8 cellular contexts compared by ENCODE assay signal in genomic region chr19:58409010-58409790, GRCh38. TPM values are rescaled to one million over a fixed set of nuclear protein-coding genes. Genes with fewer than 3 reads are reported as not detected.
DNase-seq lines count a peak whose midpoint lies in the region; ATAC-seq, FAIRE-seq and TF ChIP-seq lines count a peak whose summit lies in the region.

No MANE protein-coding gene starts in this region.

- no peaks in the 10 kb centered on the region for H3K27me3 Mint-ChIP-seq in activated CD4-positive, alpha-beta T cell treated with anti-CD3 and anti-CD28 coated beads, Interleukin-2, amount 10 ng/mL, durations not matched to agents 24 days and 14 days
- no peaks in the 10 kb centered on the region for H3K27me3 Mint-ChIP-seq in chondrocyte (ENCODE audit: low read depth)

- H3K36me3 ChIP-seq in lower lobe of right lung: peaks cover 3% of the 10 kb centered on the region
- H3K36me3 ChIP-seq in tibial artery: peaks cover 0 to 6% (median 4%) of the 10 kb centered on the region in 3 donors

- peak overlapping the region; percentile 88 for H3K4me3 Mint-ChIP-seq in activated CD4-positive, alpha-beta T cell treated with anti-CD3 and anti-CD28 coated beads, Interleukin-2, amount 10 ng/mL, durations not matched to agents 24 days and 14 days
- peak overlapping the region; percentile 90 for H3K4me3 Mint-ChIP-seq in chondrocyte (ENCODE audit: unreplicated experiment)

- H3K4me3 ChIP-seq in lower lobe of right lung: peak overlapping the region; percentile 90
- peak overlapping the region; percentile 76 to 99 for H3K4me3 ChIP-seq in tibial artery

- peak; percentile 75 for DNase-seq in activated CD4-positive, alpha-beta T cell treated with anti-CD3 and anti-CD28 coated beads, Interleukin-2, amount 10 ng/mL, durations not matched to agents 24 days and 14 days
- DNase-seq in activated CD4-positive, alpha-beta T cell treated with anti-CD3 and anti-CD28 coated beads for 1 hour: no peak
- DNase-seq in RCC 7860 (ENCODE audit: low spot score): peak; percentile 25
- no peak for DNase-seq in chondrocyte (ENCODE audit: low spot score)
- no peak for DNase-seq in lower lobe of right lung
- DNase-seq in tibial artery: peak in 1 of 2 donors; percentile 62
- no peak for DNase-seq in HEK293T (ENCODE audit: extremely low spot score)

- no peak for TF ChIP-seq CTCF in chondrocyte (IDR thresholded peaks at IDR 0.05)
- TF ChIP-seq CTCF in lower lobe of right lung (IDR thresholded peaks at IDR 0.05): no peak
- TF ChIP-seq CTCF in tibial artery (IDR thresholded peaks at IDR 0.05): no peak

- ATAC-seq in HG03354 (IDR thresholded peaks at IDR 0.05; ENCODE audit: poor library complexity, severe bottlenecking, unreplicated experiment): peak; percentile 21
- ATAC-seq in lower lobe of right lung: peak; percentile 31 to 39

- H3K9me3 Mint-ChIP-seq in activated CD4-positive, alpha-beta T cell treated with anti-CD3 and anti-CD28 coated beads, Interleukin-2, amount 10 ng/mL, durations not matched to agents 24 days and 14 days: no peaks in the 10 kb centered on the region
- H3K9me3 Mint-ChIP-seq in chondrocyte (ENCODE audit: low read depth): no peaks in the 10 kb centered on the region

- peaks cover 15% of the 10 kb centered on the region for H3K36me3 Mint-ChIP-seq in activated CD4-positive, alpha-beta T cell treated with anti-CD3 and anti-CD28 coated beads, Interleukin-2, amount 10 ng/mL, durations not matched to agents 24 days and 14 days (ENCODE audit: low read depth)
- H3K36me3 Mint-ChIP-seq in chondrocyte (ENCODE audit: low read depth): peaks cover 2% of the 10 kb centered on the region

- CTCF ChIA-PET in HEK293T (lab: Yijun Ruan, JAX): no interaction called here

- H3K27me3 ChIP-seq in lower lobe of right lung (ENCODE audit: low read depth) (no peaks in the 10 kb centered on the region), tibial artery (no peaks in the 10 kb centered on the region)

- peak overlapping the region; percentile 89 for H3K27ac ChIP-seq in lower lobe of right lung
- H3K27ac ChIP-seq in tibial artery: peak overlapping the region; percentile 86 to 92

- POLR2A ChIA-PET in HEK293T (lab: Yijun Ruan, JAX): interaction anchor here (0.6 to 2.6 kb wide), 15 partner anchors 8 to 130 kb away, joined by 3 to 17 read pairs (median 3); partner anchors contain the start of genes RPS5, ZBTB45, ZNF324B and ZNF497

- H3K4me1 ChIP-seq in lower lobe of right lung (peaks cover 28% of the 10 kb centered on the region), tibial artery (peaks cover 0 to 22% (median 18%) of the 10 kb centered on the region in 4 donors)

- intact Hi-C loops in activated CD4-positive, alpha-beta T cell treated with anti-CD3 and anti-CD28 coated beads, Interleukin-2, amount 10 ng/mL, durations not matched to agents 24 days and 14 days (cut with micrococcal nuclease): loop anchor here (2.0 to 5.0 kb wide), 3 partner anchors 42 to 102 kb away; partner anchors contain the start of genes ERVK3-1, ZNF324B and ZNF446
- intact Hi-C loops in lower lobe of right lung (cut with DNase I) (no loop called here), tibial artery (cut with DNase I; ENCODE audit: low total_unique reads) (no loop called here)

- no peak for FAIRE-seq in RCC 7860 (lab: Jason Lieb, UNC)

- no peaks in the 10 kb centered on the region for H3K9me3 ChIP-seq in lower lobe of right lung
- no peaks in the 10 kb centered on the region for H3K9me3 ChIP-seq in tibial artery

- peak overlapping the region; percentile 76 for H3K27ac Mint-ChIP-seq in activated CD4-positive, alpha-beta T cell treated with anti-CD3 and anti-CD28 coated beads, Interleukin-2, amount 10 ng/mL, durations not matched to agents 24 days and 14 days
- H3K27ac Mint-ChIP-seq in chondrocyte (ENCODE audit: unreplicated experiment): peak overlapping the region; percentile 76

- H3K4me1 Mint-ChIP-seq in activated CD4-positive, alpha-beta T cell treated with anti-CD3 and anti-CD28 coated beads, Interleukin-2, amount 10 ng/mL, durations not matched to agents 24 days and 14 days: peaks cover 29% of the 10 kb centered on the region
- peaks cover 35% of the 10 kb centered on the region for H3K4me1 Mint-ChIP-seq in chondrocyte (ENCODE audit: low read depth)

TF ChIP-seq in HEK293T, 16 proteins besides CTCF, POLR2A, EP300 and RAD21:
- TF ChIP-seq BHLHE40 (IDR thresholded peaks at IDR 0.05; ENCODE audit: borderline replicate concordance): no peak
- TF ChIP-seq ZNF384 (IDR thresholded peaks at IDR 0.05): no peak
- no peak for TF ChIP-seq FOXA1 (IDR thresholded peaks at IDR 0.05)

RNA-seq across cellular contexts. Expression of gene ZNF584, which starts 0.8 kb away (rescaled TPM):
- total RNA-seq in activated CD4-positive, alpha-beta T cell treated with anti-CD3 and anti-CD28 coated beads, Interleukin-2, amount 10 ng/mL, durations not matched to agents 24 days and 14 days: 17.4 and 17.7 TPM in 2 replicates
- 10.2 to 11.1 TPM (median 10.7 TPM) in 3 replicates for total RNA-seq in chondrocyte
- 10.0 TPM for total RNA-seq in lower lobe of right lung

RNA-seq across cellular contexts. Expression of gene RNF225, which starts 13.7 kb away (rescaled TPM):
- total RNA-seq in activated CD4-positive, alpha-beta T cell treated with anti-CD3 and anti-CD28 coated beads, Interleukin-2, amount 10 ng/mL, durations not matched to agents 24 days and 14 days: 0.54 and 1.1 TPM in 2 replicates
- total RNA-seq in chondrocyte (not detected in 3 replicates), lower lobe of right lung (not detected)

RNA-seq across cellular contexts. Expression of gene RPS5, which starts 22.1 kb away (rescaled TPM):
- 1,286 and 1,288 TPM in 2 replicates for total RNA-seq in activated CD4-positive, alpha-beta T cell treated with anti-CD3 and anti-CD28 coated beads, Interleukin-2, amount 10 ng/mL, durations not matched to agents 24 days and 14 days
- total RNA-seq in chondrocyte (624 to 792 TPM (median 634 TPM) in 3 replicates), lower lobe of right lung (770 TPM)

RNA-seq across cellular contexts. Expression of gene ZNF837, which starts 28.4 kb away (rescaled TPM):
- total RNA-seq in activated CD4-positive, alpha-beta T cell treated with anti-CD3 and anti-CD28 coated beads, Interleukin-2, amount 10 ng/mL, durations not matched to agents 24 days and 14 days: 0.89 and 1.1 TPM in 2 replicates
- total RNA-seq in chondrocyte (2.0 to 3.5 TPM (median 2.5 TPM) in 3 replicates), lower lobe of right lung (1.2 TPM)

RNA-seq across cellular contexts. Expression of gene ZNF132, which starts 30.8 kb away (rescaled TPM):
- total RNA-seq in activated CD4-positive, alpha-beta T cell treated with anti-CD3 and anti-CD28 coated beads, Interleukin-2, amount 10 ng/mL, durations not matched to agents 24 days and 14 days: 3.6 and 3.8 TPM in 2 replicates
- 1.5 to 1.8 TPM (median 1.6 TPM) in 3 replicates for total RNA-seq in chondrocyte
- 7.4 TPM for total RNA-seq in lower lobe of right lung

Comparison
In these comparisons a context has a peak if more than half of its experiments do, and no peak if none do; other contexts are left out.
1. DNase-seq: peak in activated CD4-positive, alpha-beta T cell treated with anti-CD3 and anti-CD28 coated beads, Interleukin-2, amount 10 ng/mL, durations not matched to agents 24 days and 14 days (single experiment) and RCC 7860 (single experiment); none in activated CD4-positive, alpha-beta T cell treated with anti-CD3 and anti-CD28 coated beads for 1 hour (single experiment), chondrocyte (single experiment), lower lobe of right lung (single experiment) and HEK293T (single experiment).